In the genomic region with DNA sequence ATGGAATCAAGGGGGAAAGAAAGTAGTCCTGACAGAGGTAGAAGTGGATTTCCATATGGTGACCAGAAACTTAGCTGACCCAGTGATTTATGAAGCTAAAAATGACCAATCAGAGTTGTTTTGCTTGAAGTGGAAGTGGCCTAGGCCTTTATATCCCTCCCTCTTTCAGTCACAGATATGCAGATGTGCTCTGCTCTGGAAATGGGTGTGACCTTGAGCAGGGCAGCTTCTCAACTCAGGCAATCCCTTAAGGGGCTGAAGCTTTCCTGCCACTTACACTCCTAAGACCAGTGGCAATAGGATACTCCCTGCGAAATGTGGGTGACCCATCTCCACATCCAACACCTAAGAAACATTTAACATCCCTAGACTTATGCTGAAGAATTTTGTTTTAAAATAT, we compare ENCODE assay signal across 2 cellular contexts.
A peak's percentile ranks its signal among the peaks of the same experiment; 100 is the strongest.
TF ChIP-seq lines count a peak whose summit lies in the region.

No MANE protein-coding gene starts in this region.

TF ChIP-seq in GM23338, 12 proteins besides CTCF, POLR2A, EP300 and RAD21 (continued from another document):
- TF ChIP-seq, protein P1, sequence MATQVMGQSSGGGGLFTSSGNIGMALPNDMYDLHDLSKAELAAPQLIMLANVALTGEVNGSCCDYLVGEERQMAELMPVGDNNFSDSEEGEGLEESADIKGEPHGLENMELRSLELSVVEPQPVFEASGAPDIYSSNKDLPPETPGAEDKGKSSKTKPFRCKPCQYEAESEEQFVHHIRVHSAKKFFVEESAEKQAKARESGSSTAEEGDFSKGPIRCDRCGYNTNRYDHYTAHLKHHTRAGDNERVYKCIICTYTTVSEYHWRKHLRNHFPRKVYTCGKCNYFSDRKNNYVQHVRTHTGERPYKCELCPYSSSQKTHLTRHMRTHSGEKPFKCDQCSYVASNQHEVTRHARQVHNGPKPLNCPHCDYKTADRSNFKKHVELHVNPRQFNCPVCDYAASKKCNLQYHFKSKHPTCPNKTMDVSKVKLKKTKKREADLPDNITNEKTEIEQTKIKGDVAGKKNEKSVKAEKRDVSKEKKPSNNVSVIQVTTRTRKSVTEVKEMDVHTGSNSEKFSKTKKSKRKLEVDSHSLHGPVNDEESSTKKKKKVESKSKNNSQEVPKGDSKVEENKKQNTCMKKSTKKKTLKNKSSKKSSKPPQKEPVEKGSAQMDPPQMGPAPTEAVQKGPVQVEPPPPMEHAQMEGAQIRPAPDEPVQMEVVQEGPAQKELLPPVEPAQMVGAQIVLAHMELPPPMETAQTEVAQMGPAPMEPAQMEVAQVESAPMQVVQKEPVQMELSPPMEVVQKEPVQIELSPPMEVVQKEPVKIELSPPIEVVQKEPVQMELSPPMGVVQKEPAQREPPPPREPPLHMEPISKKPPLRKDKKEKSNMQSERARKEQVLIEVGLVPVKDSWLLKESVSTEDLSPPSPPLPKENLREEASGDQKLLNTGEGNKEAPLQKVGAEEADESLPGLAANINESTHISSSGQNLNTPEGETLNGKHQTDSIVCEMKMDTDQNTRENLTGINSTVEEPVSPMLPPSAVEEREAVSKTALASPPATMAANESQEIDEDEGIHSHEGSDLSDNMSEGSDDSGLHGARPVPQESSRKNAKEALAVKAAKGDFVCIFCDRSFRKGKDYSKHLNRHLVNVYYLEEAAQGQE (IDR thresholded peaks at IDR 0.05; ENCODE audit: unreplicated experiment): no peak
- TF ChIP-seq EZH2phosphoT487 (IDR thresholded peaks at IDR 0.05; ENCODE audit: unreplicated experiment) (no peak), EZH2 (IDR thresholded peaks at IDR 0.05; ENCODE audit: low read depth, unreplicated experiment) (no peak), NANOG (IDR thresholded peaks at IDR 0.05; ENCODE audit: borderline replicate concordance) (no peak)

TF ChIP-seq in K562, 482 proteins besides CTCF, POLR2A, EP300 and RAD21 (continued from another document):
- TF ChIP-seq, protein P2, sequence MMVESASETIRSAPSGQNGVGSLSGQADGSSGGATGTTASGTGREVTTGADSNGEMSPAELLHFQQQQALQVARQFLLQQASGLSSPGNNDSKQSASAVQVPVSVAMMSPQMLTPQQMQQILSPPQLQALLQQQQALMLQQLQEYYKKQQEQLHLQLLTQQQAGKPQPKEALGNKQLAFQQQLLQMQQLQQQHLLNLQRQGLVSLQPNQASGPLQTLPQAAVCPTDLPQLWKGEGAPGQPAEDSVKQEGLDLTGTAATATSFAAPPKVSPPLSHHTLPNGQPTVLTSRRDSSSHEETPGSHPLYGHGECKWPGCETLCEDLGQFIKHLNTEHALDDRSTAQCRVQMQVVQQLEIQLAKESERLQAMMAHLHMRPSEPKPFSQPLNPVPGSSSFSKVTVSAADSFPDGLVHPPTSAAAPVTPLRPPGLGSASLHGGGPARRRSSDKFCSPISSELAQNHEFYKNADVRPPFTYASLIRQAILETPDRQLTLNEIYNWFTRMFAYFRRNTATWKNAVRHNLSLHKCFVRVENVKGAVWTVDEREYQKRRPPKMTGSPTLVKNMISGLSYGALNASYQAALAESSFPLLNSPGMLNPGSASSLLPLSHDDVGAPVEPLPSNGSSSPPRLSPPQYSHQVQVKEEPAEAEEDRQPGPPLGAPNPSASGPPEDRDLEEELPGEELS (CRISPR knock-in tag; IDR thresholded peaks at IDR 0.05; ENCODE audit: borderline replicate concordance): no peak
- TF ChIP-seq, protein P3, sequence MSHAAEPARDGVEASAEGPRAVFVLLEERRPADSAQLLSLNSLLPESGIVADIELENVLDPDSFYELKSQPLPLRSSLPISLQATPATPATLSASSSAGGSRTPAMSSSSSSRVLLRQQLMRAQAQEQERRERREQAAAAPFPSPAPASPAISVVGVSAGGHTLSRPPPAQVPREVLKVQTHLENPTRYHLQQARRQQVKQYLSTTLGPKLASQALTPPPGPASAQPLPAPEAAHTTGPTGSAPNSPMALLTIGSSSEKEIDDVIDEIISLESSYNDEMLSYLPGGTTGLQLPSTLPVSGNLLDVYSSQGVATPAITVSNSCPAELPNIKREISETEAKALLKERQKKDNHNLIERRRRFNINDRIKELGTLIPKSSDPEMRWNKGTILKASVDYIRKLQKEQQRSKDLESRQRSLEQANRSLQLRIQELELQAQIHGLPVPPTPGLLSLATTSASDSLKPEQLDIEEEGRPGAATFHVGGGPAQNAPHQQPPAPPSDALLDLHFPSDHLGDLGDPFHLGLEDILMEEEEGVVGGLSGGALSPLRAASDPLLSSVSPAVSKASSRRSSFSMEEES (CRISPR knock-in tag; IDR thresholded peaks at IDR 0.05): no peak
- TF ChIP-seq, protein P4, sequence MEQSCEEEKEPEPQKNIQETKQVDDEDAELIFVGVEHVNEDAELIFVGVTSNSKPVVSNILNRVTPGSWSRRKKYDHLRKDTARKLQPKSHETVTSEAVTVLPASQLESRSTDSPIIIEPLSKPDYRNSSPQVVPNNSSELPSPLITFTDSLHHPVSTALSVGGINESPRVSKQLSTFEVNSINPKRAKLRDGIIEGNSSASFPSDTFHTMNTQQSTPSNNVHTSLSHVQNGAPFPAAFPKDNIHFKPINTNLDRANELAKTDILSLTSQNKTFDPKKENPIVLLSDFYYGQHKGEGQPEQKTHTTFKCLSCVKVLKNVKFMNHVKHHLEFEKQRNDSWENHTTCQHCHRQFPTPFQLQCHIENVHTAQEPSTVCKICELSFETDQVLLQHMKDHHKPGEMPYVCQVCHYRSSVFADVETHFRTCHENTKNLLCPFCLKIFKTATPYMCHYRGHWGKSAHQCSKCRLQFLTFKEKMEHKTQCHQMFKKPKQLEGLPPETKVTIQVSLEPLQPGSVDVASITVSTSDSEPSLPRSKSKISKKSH (CRISPR knock-in tag; IDR thresholded peaks at IDR 0.05): no peak
- TF ChIP-seq, protein P5, sequence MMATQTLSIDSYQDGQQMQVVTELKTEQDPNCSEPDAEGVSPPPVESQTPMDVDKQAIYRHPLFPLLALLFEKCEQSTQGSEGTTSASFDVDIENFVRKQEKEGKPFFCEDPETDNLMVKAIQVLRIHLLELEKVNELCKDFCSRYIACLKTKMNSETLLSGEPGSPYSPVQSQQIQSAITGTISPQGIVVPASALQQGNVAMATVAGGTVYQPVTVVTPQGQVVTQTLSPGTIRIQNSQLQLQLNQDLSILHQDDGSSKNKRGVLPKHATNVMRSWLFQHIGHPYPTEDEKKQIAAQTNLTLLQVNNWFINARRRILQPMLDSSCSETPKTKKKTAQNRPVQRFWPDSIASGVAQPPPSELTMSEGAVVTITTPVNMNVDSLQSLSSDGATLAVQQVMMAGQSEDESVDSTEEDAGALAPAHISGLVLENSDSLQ (IDR thresholded peaks at IDR 0.05): peak; percentile 77; the same call in 1 of the 2 replicates
